ENCODE assay signal across 27 cellular contexts in the genomic region with DNA sequence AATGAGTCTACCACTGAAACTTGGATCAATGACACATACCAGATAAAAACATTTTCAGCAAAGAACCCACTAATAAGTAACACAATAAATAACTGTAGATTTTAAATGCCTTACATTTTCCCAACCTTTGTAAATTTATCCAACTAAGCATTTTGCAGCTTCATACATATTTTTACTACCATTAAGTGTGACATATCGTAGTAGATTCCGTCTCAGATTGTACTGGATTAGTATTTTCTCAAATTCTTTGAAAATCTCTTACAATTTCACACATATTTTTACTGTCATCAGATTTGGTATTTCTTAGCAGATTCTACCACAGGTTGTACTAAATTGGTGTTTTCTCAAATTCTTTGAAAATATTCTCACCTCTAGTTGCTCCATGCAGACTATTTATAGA.
"Had no signal": no experiment of that assay in that cellular context is flagged by ENCODE, and none has a peak within 500 bp of the region (broad histone marks: within the 10 kb centered on the region; RNA-seq: fewer than 3 reads in every experiment).

No MANE protein-coding gene starts in this region.

- H3K36me3 ChIP-seq: stomach, suprapubic skin, thoracic aorta, thyroid gland, tibial artery, tibial nerve, transverse colon, upper lobe of left lung, upper lobe of right lung, uterus, vagina had no signal

- H3K27me3 ChIP-seq: stomach, suprapubic skin, testis, thyroid gland, tibial artery, tibial nerve, transverse colon, upper lobe of left lung, upper lobe of right lung, uterus, vagina had no signal

- DNase-seq: stimulated activated CD4-positive, alpha-beta T cell treated with anti-CD3 and anti-CD28 coated beads, Interleukin-2, amount 100 ng/mL, for 48 hours; stimulated activated CD4-positive, alpha-beta T cell treated with anti-CD3 and anti-CD28 coated beads, Interleukin-4, amount 100 ng/mL, for 1 hour; stimulated activated CD4-positive, alpha-beta T cell treated with anti-CD3 and anti-CD28 coated beads, Interleukin-4, amount 100 ng/mL, for 24 hours; stimulated activated CD4-positive, alpha-beta T cell treated with anti-CD3 and anti-CD28 coated beads, Interleukin-4, amount 100 ng/mL, for 4 hours; stimulated activated CD8-positive, alpha-beta memory T cell treated with anti-CD3 and anti-CD28 coated beads, Interleukin-4, amount 100 ng/mL, for 48 hours; stimulated activated naive B cell treated with anti-CD40 and anti-IgM and Interleukin-4, amounts not matched to agents 10 μg/mL and 1 μg/mL and 100 μg/mL, for 72 hours; stimulated activated naive CD4-positive, alpha-beta T cell; stimulated activated naive CD4-positive, alpha-beta T cell treated with Interleukin-2 at 50 U/mL for 16 hours; stimulated activated naive CD8-positive, alpha-beta T cell treated with anti-CD3 and anti-CD28 coated beads, Interleukin-15, amount 100 ng/mL, for 72 hours; stimulated activated naive CD8-positive, alpha-beta T cell treated with anti-CD3 and anti-CD28 coated beads, Interleukin-15, Interleukin-2, amounts not matched to agents 100 U/mL and 50 U/mL, for 24 hours; stomach; substantia nigra; testis; thyroid gland; tibial artery; transverse colon; trophoblast cell; upper lobe of left lung; upper lobe of right lung; uterus had no signal

- H3K27ac ChIP-seq: stomach, suprapubic skin, testis, thoracic aorta, thyroid gland, tibial artery, tibial nerve, transverse colon, upper lobe of left lung, upper lobe of right lung, uterus, vagina had no signal

- H3K4me1 ChIP-seq: stomach, suprapubic skin, testis, thyroid gland, transverse colon, upper lobe of left lung, upper lobe of right lung, uterus, vagina had no signal

- FAIRE-seq: urothelium cell line had no signal

- H3K4me3 ChIP-seq: stomach, suprapubic skin, testis, thoracic aorta, thyroid gland, tibial artery, tibial nerve, transverse colon, upper lobe of left lung, upper lobe of right lung, uterus, vagina had no signal

- ATAC-seq: stimulated activated effector memory CD8-positive, alpha-beta T cell treated with anti-CD3 and anti-CD28 coated beads, Interleukin-12 subunit alpha, Interleukin-12 subunit beta, amount 100 ng/mL, for 72 hours; stimulated activated memory B cell treated with anti-CD40 and anti-IgM and Interleukin-4, amounts not matched to agents 10 μg/mL and 1 μg/mL and 100 μg/mL, for 72 hours; stimulated activated naive B cell treated with anti-CD40 and anti-IgM and Interleukin-4, amounts not matched to agents 10 μg/mL and 1 μg/mL and 100 μg/mL, for 72 hours; stimulated activated naive CD8-positive, alpha-beta T cell treated with anti-CD3 and anti-CD28 coated beads, Interleukin-15, amount 100 ng/mL, for 72 hours; stimulated activated naive CD8-positive, alpha-beta T cell treated with anti-CD3 and anti-CD28 coated beads, Interleukin-15, Interleukin-2, amounts not matched to agents 100 U/mL and 50 U/mL, for 24 hours; upper lobe of right lung had no signal

- H3K9me3 ChIP-seq: suprapubic skin, testis, thoracic aorta, thyroid gland, tibial artery, tibial nerve, transverse colon, upper lobe of left lung, upper lobe of right lung, uterus, vagina had no signal
